Comparison of ENCODE assay signal across 24 cellular contexts in genomic region chr18:26768388-26768787, GRCh38.
"Had no signal": no experiment of that assay in that cellular context is flagged by ENCODE, and none has a peak within 500 bp of the region (broad histone marks: within the 10 kb centered on the region; RNA-seq: fewer than 3 reads in every experiment).

No MANE protein-coding gene starts in this region.

- H3K36me3 ChIP-seq: left lung, lower lobe of right lung, ovary, stomach, thyroid gland, transverse colon, upper lobe of left lung, vagina had no signal

- DNase-seq: immature natural killer cell; kidney; left colon; left lung; lower lobe of right lung; mammary epithelial cell; mesenchymal stem cell; naive thymus-derived CD8-positive, alpha-beta T cell; ovary; right cardiac atrium; stimulated activated CD4-positive, alpha-beta T cell treated with anti-CD3 and anti-CD28 coated beads, Interleukin-12 subunit alpha, Interleukin-12 subunit beta, amount 100 ng/mL, for 4 hours; stimulated activated CD4-positive, alpha-beta T cell treated with anti-CD3 and anti-CD28 coated beads, Interleukin-15, amount 100 ng/mL, for 24 hours; stimulated activated CD4-positive, alpha-beta T cell treated with anti-CD3 and anti-CD28 coated beads, Interleukin-2, amount 100 ng/mL, for 24 hours; stimulated activated CD4-positive, alpha-beta T cell treated with anti-CD3 and anti-CD28 coated beads, Interleukin-4, amount 100 ng/mL, for 1 hour; stimulated activated naive B cell treated with anti-CD40 and anti-IgM and Interleukin-4, amounts not matched to agents 10 μg/mL and 1 μg/mL and 100 μg/mL, for 72 hours; stimulated activated naive CD8-positive, alpha-beta T cell treated with anti-CD3 and anti-CD28 coated beads, Interleukin-15, Interleukin-2, amounts not matched to agents 100 U/mL and 50 U/mL, for 24 hours; stomach; testis; thyroid gland; transverse colon; upper lobe of left lung had no signal

- H3K27me3 ChIP-seq: left lung, ovary, stomach, testis, thyroid gland, transverse colon, upper lobe of left lung, vagina had no signal

- H3K4me1 ChIP-seq: left lung, lower lobe of right lung, stomach, testis, thyroid gland, transverse colon, upper lobe of left lung, vagina had no signal

- H3K9me3 ChIP-seq: ovary, testis, thyroid gland, transverse colon, upper lobe of left lung, vagina had no signal

- H3K27ac ChIP-seq: left lung, lower lobe of right lung, ovary, skin epidermis, stomach, testis, thyroid gland, transverse colon, upper lobe of left lung, vagina had no signal

- H3K4me3 ChIP-seq: left lung, lower lobe of right lung, ovary, skin epidermis, stomach, testis, thyroid gland, transverse colon, upper lobe of left lung, vagina had no signal

- FAIRE-seq: islet of Langerhans, kidney had no signal
